In the genomic region with DNA sequence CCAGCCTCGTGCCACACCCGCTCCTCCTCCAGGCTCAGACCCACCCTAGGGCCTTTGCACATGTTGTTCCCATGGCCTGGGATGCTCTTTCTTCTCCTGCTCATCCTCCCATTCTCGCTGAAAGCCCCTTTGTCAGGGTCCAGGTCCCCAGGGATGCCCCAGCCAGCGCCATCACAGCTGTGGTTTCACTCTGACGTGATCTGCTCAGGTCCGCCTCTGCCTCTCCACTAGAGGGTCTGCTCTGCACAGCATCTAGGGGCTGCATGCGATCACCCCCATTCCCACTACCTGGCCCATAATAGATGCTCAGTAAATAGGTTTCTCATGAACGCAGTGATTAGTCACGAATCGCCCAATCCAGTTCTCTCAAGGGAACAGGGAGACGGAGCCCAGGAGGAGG, we compare ENCODE assay signal across 24 cellular contexts.
"Had no signal": no experiment of that assay in that cellular context is flagged by ENCODE, and none has a peak within 500 bp of the region (broad histone marks: within the 10 kb centered on the region; RNA-seq: fewer than 3 reads in every experiment).

No MANE protein-coding gene starts in this region.

- ATAC-seq: left lobe of liver; lower lobe of right lung; naive thymus-derived CD8-positive, alpha-beta T cell; psoas muscle; right lobe of liver; stimulated activated naive B cell treated with anti-CD40 and anti-IgM and Interleukin-4, amounts not matched to agents 10 μg/mL and 1 μg/mL and 100 μg/mL, for 72 hours; stimulated activated naive CD8-positive, alpha-beta T cell treated with anti-CD3 and anti-CD28 coated beads, Interleukin-15, Interleukin-2, amounts not matched to agents 100 U/mL and 50 U/mL, for 24 hours had no signal

- H3K9me3 ChIP-seq: lower lobe of right lung, neutrophil, psoas muscle, right lobe of liver, testis, thyroid gland, transverse colon, vagina had no signal

- H3K4me3 ChIP-seq: hepatocyte, lower lobe of right lung, psoas muscle, right lobe of liver, stomach, testis, thyroid gland, transverse colon, upper lobe of left lung, vagina had no signal

- H3K4me1 ChIP-seq: parathyroid adenoma, psoas muscle, right lobe of liver, testis, thyroid gland, transverse colon, vagina had no signal

- H3K36me3 ChIP-seq: lower lobe of right lung, neutrophil, right lobe of liver, thyroid gland, transverse colon, upper lobe of left lung, vagina had no signal

- H3K27me3 ChIP-seq: right lobe of liver, testis, thyroid gland, upper lobe of left lung, vagina had no signal

- H3K27ac ChIP-seq: hepatocyte, lower lobe of right lung, neutrophil, parathyroid adenoma, psoas muscle, right lobe of liver, stomach, testis, thyroid gland, transverse colon, upper lobe of left lung, vagina had no signal

- DNase-seq: islet precursor cell; lower lobe of right lung; mammary epithelial cell; mesenchymal stem cell; naive thymus-derived CD8-positive, alpha-beta T cell; occipital lobe; right lobe of liver; stimulated activated CD4-positive, alpha-beta T cell treated with anti-CD3 and anti-CD28 coated beads, Interleukin-12 subunit alpha, Interleukin-12 subunit beta, amount 100 ng/mL, for 4 hours; stimulated activated CD4-positive, alpha-beta T cell treated with anti-CD3 and anti-CD28 coated beads, Interleukin-15, amount 100 ng/mL, for 24 hours; stimulated activated CD4-positive, alpha-beta T cell treated with anti-CD3 and anti-CD28 coated beads, Interleukin-2, amount 100 ng/mL, for 24 hours; stimulated activated CD4-positive, alpha-beta T cell treated with anti-CD3 and anti-CD28 coated beads, Interleukin-4, amount 100 ng/mL, for 1 hour; stimulated activated naive B cell treated with anti-CD40 and anti-IgM and Interleukin-4, amounts not matched to agents 10 μg/mL and 1 μg/mL and 100 μg/mL, for 72 hours; stimulated activated naive CD8-positive, alpha-beta T cell treated with anti-CD3 and anti-CD28 coated beads, Interleukin-15, Interleukin-2, amounts not matched to agents 100 U/mL and 50 U/mL, for 24 hours; stomach; testis; thyroid gland; transverse colon had no signal
